ENCODE assay signal across 10 cellular contexts in genomic region chr19:4208385-4209094, GRCh38. TPM values are rescaled to one million over a fixed set of nuclear protein-coding genes. Genes with fewer than 3 reads are reported as not detected.
DNase-seq lines count a peak whose midpoint lies in the region; ATAC-seq, FAIRE-seq and TF ChIP-seq lines count a peak whose summit lies in the region.
"Had no signal": no experiment of that assay in that cellular context is flagged by ENCODE, and none has a peak within 500 bp of the region (broad histone marks: within the 10 kb centered on the region; RNA-seq: fewer than 3 reads in every experiment).

No MANE protein-coding gene starts in this region.

- TF ChIP-seq CTCF in cardiac muscle cell (IDR thresholded peaks at IDR 0.05; ENCODE audit: low read depth, low read length) (peak; percentile 42), right atrium auricular region (IDR thresholded peaks at IDR 0.05) (no peak), colonic mucosa (IDR thresholded peaks at IDR 0.05) (no peak)

- H3K36me3 ChIP-seq in cardiac muscle cell: no peaks in the 10 kb centered on the region
- H3K36me3 ChIP-seq in right atrium auricular region: no peaks in the 10 kb centered on the region
- no peaks in the 10 kb centered on the region for H3K36me3 ChIP-seq in colonic mucosa
- H3K36me3 ChIP-seq in small intestine (ENCODE audit: control insufficient read depth in 2 of 2, insufficient read depth in 2 of 2, low read length in 2 of 2): no peaks in the 10 kb centered on the region

- H3K4me3 ChIP-seq in cardiac muscle cell (no peak overlapping the region), right atrium auricular region (no peak overlapping the region), colonic mucosa (no peak overlapping the region), small intestine (ENCODE audit: low read depth in 1 of 2, low read length in 2 of 2) (no peak overlapping the region)

- intact Hi-C loops in colonic mucosa (cut with DNase I): loop anchor here (5.0 to 10.0 kb wide), 2 partner anchors 221 to 354 kb away; partner anchors contain the start of gene EEF2

- 49 to 72% (median 65%) methylated on average over 13 of the region's 13 CpGs for WGBS in small intestine, 3 donors

- H3K27me3 ChIP-seq in cardiac muscle cell (no peaks in the 10 kb centered on the region), right atrium auricular region (no peaks in the 10 kb centered on the region), colonic mucosa (no peaks in the 10 kb centered on the region), small intestine (ENCODE audit: control insufficient read depth in 2 of 2, insufficient read depth in 2 of 2, low read length in 2 of 2) (peaks cover 0 to 3% of the 10 kb centered on the region in 2 donors)

- ATAC-seq in GM21825 (IDR thresholded peaks at IDR 0.05; ENCODE audit: unreplicated experiment): no peak

- no peaks in the 10 kb centered on the region for H3K9me3 ChIP-seq in cardiac muscle cell (ENCODE audit: low read depth)
- H3K9me3 ChIP-seq in right atrium auricular region: no peaks in the 10 kb centered on the region
- H3K9me3 ChIP-seq in colonic mucosa: no peaks in the 10 kb centered on the region
- no peaks in the 10 kb centered on the region for H3K9me3 ChIP-seq in small intestine (ENCODE audit: control insufficient read depth, low read depth)

- no peak overlapping the region for H3K27ac Mint-ChIP-seq in T-helper 2 cell treated with Interferon-gamma antibody and Interleukin-4, amounts not matched to agents 5 μg/mL and 100 μg/mL, for 36 hours
- H3K27ac Mint-ChIP-seq: activated T-cell treated with anti-CD3 and anti-CD28 coated beads, Interleukin-2, amount 50 U/mL, for 24 hours; IgD-negative memory B cell had no signal

- H3K4me3 Mint-ChIP-seq in T-helper 2 cell treated with Interferon-gamma antibody and Interleukin-4, amounts not matched to agents 5 μg/mL and 100 μg/mL, for 36 hours: no peak overlapping the region
- H3K4me3 Mint-ChIP-seq: activated T-cell treated with anti-CD3 and anti-CD28 coated beads, Interleukin-2, amount 50 U/mL, for 24 hours had no signal

- peaks cover 2% of the 10 kb centered on the region for H3K4me1 Mint-ChIP-seq in T-helper 2 cell treated with Interferon-gamma antibody and Interleukin-4, amounts not matched to agents 5 μg/mL and 100 μg/mL, for 36 hours (ENCODE audit: low read depth)

- H3K27me3 Mint-ChIP-seq in T-helper 2 cell treated with Interferon-gamma antibody and Interleukin-4, amounts not matched to agents 5 μg/mL and 100 μg/mL, for 36 hours (ENCODE audit: low read depth): no peaks in the 10 kb centered on the region

- no peaks in the 10 kb centered on the region for H3K36me3 Mint-ChIP-seq in T-helper 2 cell treated with Interferon-gamma antibody and Interleukin-4, amounts not matched to agents 5 μg/mL and 100 μg/mL, for 36 hours (ENCODE audit: low read depth)
- H3K36me3 Mint-ChIP-seq: IgD-negative memory B cell had no signal

- H3K9ac ChIP-seq in colonic mucosa (ENCODE audit: low read depth in 2 of 2, low read length in 2 of 2): no peak overlapping the region

- H3K9me3 Mint-ChIP-seq in T-helper 2 cell treated with Interferon-gamma antibody and Interleukin-4, amounts not matched to agents 5 μg/mL and 100 μg/mL, for 36 hours: no peaks in the 10 kb centered on the region
- H3K9me3 Mint-ChIP-seq: activated T-cell treated with anti-CD3 and anti-CD28 coated beads, Interleukin-2, amount 50 U/mL, for 24 hours; IgD-negative memory B cell had no signal

- no peak overlapping the region for H3K27ac ChIP-seq in cardiac muscle cell
- no peak overlapping the region for H3K27ac ChIP-seq in right atrium auricular region
- no peak overlapping the region for H3K27ac ChIP-seq in colonic mucosa
- no peak overlapping the region for H3K27ac ChIP-seq in small intestine (ENCODE audit: low read depth in 1 of 2, low read length in 1 of 2)

- DNase-seq in cardiac muscle cell (ENCODE audit: low read depth in 1 of 2, low spot score in 1 of 2) (peak in 1 of 2 donors; percentile 20), right atrium auricular region (ENCODE audit: low spot score) (no peak), NCI-H146 treated with DMSO at 0.1 percent for 48 hours (lab: John Stamatoyannopoulos, UW; ENCODE audit: unreplicated experiment) (peak; percentile 11), colonic mucosa (peak; percentile 49), small intestine (peak; percentile 71), DMS79 (lab: John Stamatoyannopoulos, UW) (no peak)
- no peak for DNase-seq in T-helper 2 cell treated with Interferon-gamma antibody and Interleukin-4, amounts not matched to agents 5 μg/mL and 100 μg/mL, for 36 hours (ENCODE audit: low spot score)
- DNase-seq: activated T-cell treated with anti-CD3 and anti-CD28 coated beads, Interleukin-2, amount 50 U/mL, for 24 hours had no signal

- FAIRE-seq in small intestine (lab: Jason Lieb, UNC): no peak

- no peaks in the 10 kb centered on the region for H3K4me1 ChIP-seq in cardiac muscle cell (ENCODE audit: low read depth)
- H3K4me1 ChIP-seq in right atrium auricular region: no peaks in the 10 kb centered on the region
- no peaks in the 10 kb centered on the region for H3K4me1 ChIP-seq in colonic mucosa
- H3K4me1 ChIP-seq in small intestine (ENCODE audit: control insufficient read depth in 2 of 2, insufficient read depth in 1 of 2, low read depth in 1 of 2, low read length in 1 of 2): no peaks in the 10 kb centered on the region

RNA-seq across cellular contexts. Expression of gene EBI3, which starts 20.8 kb away (rescaled TPM):
- not detected in 2 replicates for total RNA-seq in cardiac muscle cell
- polyA plus RNA-seq in cardiac muscle cell: 0.44 TPM in 1 of 2 replicates, not detected in the other
- 1 to 10 TPM; 1.7 to 2.6 TPM for total RNA-seq in right atrium auricular region
- 1 to 10 TPM in 1 of 2 donors, under 1 TPM in 1; 0.56 to 1.6 TPM for total RNA-seq in colonic mucosa
- polyA plus RNA-seq in small intestine: 1 to 10 TPM in 2 of 3 donors, under 1 TPM in 1; 0.89 to 6.2 (median 3.5) TPM

RNA-seq across cellular contexts. Expression of gene ANKRD24, which starts 26.1 kb away (rescaled TPM):
- total RNA-seq in cardiac muscle cell: 4.6 and 7.4 TPM in 2 replicates
- polyA plus RNA-seq in cardiac muscle cell: 3.5 and 6.2 TPM in 2 replicates
- total RNA-seq in right atrium auricular region: 1 to 10 TPM in 1 of 2 donors, under 1 TPM in 1; 0.39 to 1.7 TPM
- 1 to 10 TPM in 1 of 2 donors, under 1 TPM in 1; 0.35 to 1.8 TPM for total RNA-seq in colonic mucosa
- 1 to 10 TPM; 1.6 to 2.7 (median 1.9) TPM for polyA plus RNA-seq in small intestine
- polyA plus RNA-seq: IgD-negative memory B cell had no signal

RNA-seq across cellular contexts. Expression of gene SIRT6, which starts 26.2 kb away (rescaled TPM):
- total RNA-seq in cardiac muscle cell (29.5 and 34.2 TPM in 2 replicates), right atrium auricular region (10 to 100 TPM; 10.9 to 15.9 TPM), colonic mucosa (100 to 1,000 TPM in 1 of 2 donors, 10 to 100 TPM in 1; 83.9 to 120 TPM)
- polyA plus RNA-seq in cardiac muscle cell (8.8 and 11.3 TPM in 2 replicates), small intestine (10 to 100 TPM; 39.2 to 48.1 (median 46.5) TPM)

RNA-seq across cellular contexts. Expression of gene YJU2, which starts 38.3 kb away (rescaled TPM):
- total RNA-seq in cardiac muscle cell (27.5 and 30.4 TPM in 2 replicates), right atrium auricular region (10 to 100 TPM in 1 of 2 donors, 1 to 10 TPM in 1; 9.1 to 17.6 TPM), colonic mucosa (10 to 100 TPM; 15.8 to 25.8 TPM)
- polyA plus RNA-seq in cardiac muscle cell (19.1 and 24.7 TPM in 2 replicates), small intestine (10 to 100 TPM; 27.3 to 31.0 (median 30.8) TPM)

RNA-seq across cellular contexts. Expression of gene CREB3L3, which starts 55.1 kb away (rescaled TPM):
- total RNA-seq in cardiac muscle cell (not detected in 2 replicates), right atrium auricular region (not detected), colonic mucosa (1 to 10 TPM; 1.1 to 9.9 TPM)
- polyA plus RNA-seq in cardiac muscle cell (not detected in 2 replicates), small intestine (100 to 1,000 TPM in 2 of 3 donors, 10 to 100 TPM in 1; 77.2 to 658 (median 496) TPM)
- polyA plus RNA-seq: IgD-negative memory B cell had no signal

Comparison
In these comparisons a context has a peak if more than half of its experiments do, and no peak if none do; other contexts are left out.
1. DNase-seq: peak in NCI-H146 treated with DMSO at 0.1 percent for 48 hours (single experiment), colonic mucosa (single experiment) and small intestine (single experiment); none in right atrium auricular region (single experiment), DMS79 (single experiment) and T-helper 2 cell treated with Interferon-gamma antibody and Interleukin-4, amounts not matched to agents 5 μg/mL and 100 μg/mL, for 36 hours (single experiment).